In genomic region chr11:10540546-10540914, GRCh38 we compare ENCODE assay signal across 8 cellular contexts. TPM values are rescaled to one million over a fixed set of nuclear protein-coding genes. Genes with fewer than 3 reads are reported as not detected.
DNase-seq lines count a peak whose midpoint lies in the region; FAIRE-seq and TF ChIP-seq lines count a peak whose summit lies in the region.

No MANE protein-coding gene starts in this region.

- TF ChIP-seq CTCF in HEK293 (tag by site-specific recombination; IDR thresholded peaks at IDR 0.05) (no peak), brain microvascular endothelial cell (IDR thresholded peaks at IDR 0.05; ENCODE audit: low read depth, low read length, missing control alignments) (no peak), kidney (IDR thresholded peaks at IDR 0.05; ENCODE audit: borderline replicate concordance, extremely low read depth, insufficient read depth) (no peak), smooth muscle cell (IDR thresholded peaks at IDR 0.05; ENCODE audit: borderline replicate concordance, insufficient read depth, poor library complexity, severe bottlenecking) (no peak)

- peaks cover 26% of the 10 kb centered on the region for H3K79me2 ChIP-seq in smooth muscle cell (ENCODE audit: low read depth)

- 1% methylated on average over 25 of the region's 25 CpGs for WGBS in smooth muscle cell (ENCODE audit: low lambda C conversion rate)

- no peaks in the 10 kb centered on the region for H3K4me1 ChIP-seq in HEK293 (ENCODE audit: control insufficient read depth, insufficient read depth, low read length)
- H3K4me1 ChIP-seq in kidney (ENCODE audit: control insufficient read depth in 1 of 2, insufficient read depth in 1 of 2, low read depth in 1 of 2, low read length in 2 of 2), result peaks cover 0 to 4% of the 10 kb centered on the region in 2 donors
- H3K4me1 ChIP-seq in smooth muscle cell (ENCODE audit: low read depth), result peaks cover 6% of the 10 kb centered on the region

- no peak overlapping the region; the same call in 1 of the 2 replicates for H3K27ac ChIP-seq in HEK293 (ENCODE audit: extremely low read depth, low read depth, low read length)
- H3K27ac ChIP-seq in brain microvascular endothelial cell, result peak overlapping the region; percentile 48
- peak overlapping the region; percentile 73 to 79 for H3K27ac ChIP-seq in kidney (ENCODE audit: low read depth in 2 of 2, low read length in 2 of 2)
- peak overlapping the region; percentile 84 for H3K27ac ChIP-seq in smooth muscle cell (ENCODE audit: low read depth)

- peak overlapping the region; percentile 85 for H2AFZ ChIP-seq in smooth muscle cell (ENCODE audit: low read depth)

- H3K27me3 ChIP-seq in MG63, result no peaks in the 10 kb centered on the region
- H3K27me3 ChIP-seq in brain microvascular endothelial cell (replicated peaks), result no peaks in the 10 kb centered on the region
- no peaks in the 10 kb centered on the region for H3K27me3 ChIP-seq in smooth muscle cell (ENCODE audit: low read depth)

- H4K20me1 ChIP-seq in smooth muscle cell (ENCODE audit: low read depth), result peaks cover 8% of the 10 kb centered on the region

- CTCF ChIA-PET in HEK293 (lab: Yijun Ruan, JAX), result interaction anchor here (0.6 to 3.1 kb wide), 23 partner anchors 9 to 230 kb away, joined by 3 to 25 read pairs (median 4); partner anchors contain the start of gene AMPD3

- H3K9me3 ChIP-seq in HEK293 (ENCODE audit: control insufficient read depth, insufficient read depth, low read depth, low read length), result no peaks in the 10 kb centered on the region
- no peaks in the 10 kb centered on the region; the same call in 1 of the 2 replicates for H3K9me3 ChIP-seq in MG63
- H3K9me3 ChIP-seq in kidney (ENCODE audit: control insufficient read depth in 1 of 2, low read length in 2 of 2), result no peaks in the 10 kb centered on the region
- no peaks in the 10 kb centered on the region for H3K9me3 ChIP-seq in smooth muscle cell (replicated peaks; ENCODE audit: low read depth)

- peak overlapping the region; percentile 92 for H3K4me2 ChIP-seq in smooth muscle cell

- H3K4me3 ChIP-seq in HEK293 (ENCODE audit: low read depth, low read length) (peak overlapping the region; percentile 85), MG63 (peak overlapping the region; percentile 90), brain microvascular endothelial cell (ENCODE audit: low read depth, low read length) (peak overlapping the region; percentile 84), kidney (ENCODE audit: low read length in 2 of 2) (peak overlapping the region; percentile 71 to 86), smooth muscle cell (peak overlapping the region; percentile 94)

- H3F3A ChIP-seq in smooth muscle cell (ENCODE audit: low read depth), result no peaks in the 10 kb centered on the region

- POLR2A ChIA-PET in HEK293 (lab: Yijun Ruan, JAX), result interaction anchor here (0.7 to 2.3 kb wide), 14 partner anchors 8 to 1489 kb away, joined by 3 to 13 read pairs (median 4); partner anchors contain the start of genes ADM, AMPD3, CTR9 and EIF4G2

- DNase-seq in DMS79 treated with DMSO at 0.1 percent for 48 hours (lab: John Stamatoyannopoulos, UW) (peak; percentile 35), DMS79 (lab: John Stamatoyannopoulos, UW) (no peak), MG63 (no peak), brain microvascular endothelial cell (peak; percentile 13), kidney (peak; percentile 82), smooth muscle cell (lab: John Stamatoyannopoulos, UW; ENCODE audit: unreplicated experiment) (no peak), D341Med (ENCODE audit: low spot score) (no peak)

- intact Hi-C loops in kidney (cut with DNase I), result no loop called here

- no peak for FAIRE-seq in kidney (lab: Jason Lieb, UNC)

- in situ Hi-C loops in brain microvascular endothelial cell (cut with HindIII; ENCODE audit: low pct_ligation_motif_present, low sequenced_read_pairs), result no loop called here

- peak overlapping the region; percentile 74 to 78 for H3K9ac ChIP-seq in kidney (ENCODE audit: low read length in 2 of 2)
- H3K9ac ChIP-seq in smooth muscle cell (ENCODE audit: low read depth), result peak overlapping the region; percentile 94

- H3K36me3 ChIP-seq in HEK293 (ENCODE audit: control insufficient read depth in 2 of 2, insufficient read depth in 1 of 2, low read length in 2 of 2) (no peaks in the 10 kb centered on the region), MG63 (no peaks in the 10 kb centered on the region), brain microvascular endothelial cell (replicated peaks) (no peaks in the 10 kb centered on the region), kidney (ENCODE audit: control insufficient read depth in 1 of 2, insufficient read depth in 2 of 2, low read length in 2 of 2) (no peaks in the 10 kb centered on the region), smooth muscle cell (ENCODE audit: low read depth) (no peaks in the 10 kb centered on the region)

TF ChIP-seq in HEK293, 187 proteins besides CTCF, POLR2A, EP300 and RAD21 (continues in another document):
- TF ChIP-seq ZNF791 (tag by site-specific recombination; IDR thresholded peaks at IDR 0.05), result no peak
- TF ChIP-seq ZNF335 (tag by site-specific recombination; conservative IDR thresholded peaks at IDR 0.05), result no peak
- no peak for TF ChIP-seq ZNF174 (tag by site-specific recombination; IDR thresholded peaks at IDR 0.05)
- TF ChIP-seq MZF1 (tag by site-specific recombination; IDR thresholded peaks at IDR 0.05; ENCODE audit: borderline replicate concordance), result no peak
- no peak for TF ChIP-seq ZNF610 (tag by site-specific recombination; IDR thresholded peaks at IDR 0.05; ENCODE audit: borderline replicate concordance)
- no peak for TF ChIP-seq ZNF560 (tag by site-specific recombination; IDR thresholded peaks at IDR 0.05; ENCODE audit: borderline replicate concordance)
- TF ChIP-seq ZBTB49 (tag by site-specific recombination; IDR thresholded peaks at IDR 0.05; ENCODE audit: low read depth), result no peak
- no peak for TF ChIP-seq ZNF664 (tag by site-specific recombination; IDR thresholded peaks at IDR 0.05)
- no peak for TF ChIP-seq PBX3 (CRISPR knock-in tag; IDR thresholded peaks at IDR 0.05)
- no peak for TF ChIP-seq ZSCAN18 (tag by site-specific recombination; IDR thresholded peaks at IDR 0.05)
- no peak for TF ChIP-seq YY1 (tag by site-specific recombination; IDR thresholded peaks at IDR 0.05)
- TF ChIP-seq ZNF18 (tag by site-specific recombination; IDR thresholded peaks at IDR 0.05), result no peak

RNA-seq across cellular contexts. Expression of gene RNF141, which starts 0.5 kb away (rescaled TPM):
- total RNA-seq in MG63 (2014; rRNA removed; shearing (Covaris generic); ENCODE audit: low replicate concordance), result 14.7 and 19.2 TPM in 2 replicates
- total RNA-seq in kidney (35.8 TPM), smooth muscle cell (24.4 and 26.6 TPM in 2 replicates)
- polyA plus RNA-seq in kidney (ENCODE audit: insufficient read depth, low read depth, low replicate concordance) (20.5 TPM), smooth muscle cell (16.2 and 26.1 TPM in 2 replicates)

RNA-seq across cellular contexts. Expression of gene LYVE1, which starts 27.9 kb away (rescaled TPM):
- not detected in 2 replicates for total RNA-seq in MG63 (2014; rRNA removed; shearing (Covaris generic); ENCODE audit: low replicate concordance)
- 101 TPM for total RNA-seq in kidney
- polyA plus RNA-seq in kidney (ENCODE audit: insufficient read depth, low read depth, low replicate concordance), result 10.0 TPM
- total RNA-seq in smooth muscle cell, result not detected in 2 replicates
- not detected in 2 replicates for polyA plus RNA-seq in smooth muscle cell

Comparison
In these comparisons a context has a peak if more than half of its experiments do, and no peak if none do; other contexts are left out.
1. DNase-seq: peak in DMS79 treated with DMSO at 0.1 percent for 48 hours (single experiment), brain microvascular endothelial cell (single experiment) and kidney (single experiment); none in DMS79 (single experiment), MG63 (single experiment), smooth muscle cell (single experiment) and D341Med (single experiment).
2. RNA of gene LYVE1, which starts 27.9 kb away (total RNA-seq): 101 TPM in kidney (single experiment); not detected in smooth muscle cell and not detected in MG63; every median in the first group is over 10 times any median in the second.
3. Peak in every context shown above with its lines, with median percentiles within 50 percentile points of each other: H3K4me3 ChIP-seq.